Comparison of ENCODE assay signal across 20 cellular contexts in the genomic region with DNA sequence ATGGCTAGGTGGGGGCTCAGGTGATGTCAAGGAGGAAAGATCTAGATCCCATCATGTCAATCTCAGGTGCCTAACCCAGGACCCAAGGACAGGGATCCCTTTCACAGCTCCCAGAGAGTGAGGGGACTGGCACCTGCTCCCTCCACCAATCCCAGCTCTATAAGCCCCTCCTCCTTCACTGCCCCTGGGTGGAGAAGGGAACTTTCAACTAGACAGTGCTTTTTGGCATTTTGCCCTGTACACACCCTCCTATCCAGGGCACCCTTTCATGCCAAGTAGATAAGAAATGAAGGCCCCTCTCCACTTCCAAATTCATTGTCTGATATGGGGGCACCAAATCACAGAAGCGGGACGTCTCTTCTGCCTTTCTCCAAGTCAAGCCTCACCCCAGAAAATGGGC.
"Had no signal": no experiment of that assay in that cellular context is flagged by ENCODE, and none has a peak within 500 bp of the region (broad histone marks: within the 10 kb centered on the region; RNA-seq: fewer than 3 reads in every experiment).

No MANE protein-coding gene starts in this region.

- H3K36me3 Mint-ChIP-seq: activated naive CD8-positive, alpha-beta T cell treated with anti-CD3 and anti-CD28 coated beads for 36 hours had no signal

- DNase-seq: activated CD4-positive, alpha-beta T cell treated with anti-CD3 and anti-CD28 coated beads for 4 hours; activated CD4-positive, alpha-beta T cell treated with anti-CD3 and anti-CD28 coated beads, Interleukin-2, amount 50 U/mL, for 48 hours; activated CD4-positive, CD25-positive, alpha-beta regulatory T cell; activated CD8-positive, alpha-beta memory T cell treated with anti-CD3 and anti-CD28 coated beads, Interleukin-2, amount 50 U/mL, for 48 hours; activated naive CD4-positive, alpha-beta T cell treated with Interleukin-2 at 50 U/mL for 16 hours; activated naive CD8-positive, alpha-beta T cell treated with anti-CD3 and anti-CD28 coated beads for 36 hours; activated T-cell treated with anti-CD3 and anti-CD28 coated beads, Interleukin-2, amount 50 U/mL, for 4 hours; amygdala; foreskin fibroblast; immature natural killer cell; left lung; naive B cell; nucleus accumbens; retina; spleen; stimulated activated CD4-positive, alpha-beta T cell treated with anti-CD3 and anti-CD28 coated beads, Interleukin-4, amount 100 ng/mL, for 1 hour; stimulated activated naive CD4-positive, alpha-beta T cell; testis; trophoblast cell; uterus had no signal

- H3K9me3 Mint-ChIP-seq: activated naive CD8-positive, alpha-beta T cell treated with anti-CD3 and anti-CD28 coated beads for 36 hours; activated T-cell treated with anti-CD3 and anti-CD28 coated beads, Interleukin-2, amount 50 U/mL, for 4 hours; immature natural killer cell; naive B cell had no signal

- H3K27me3 Mint-ChIP-seq: activated naive CD8-positive, alpha-beta T cell treated with anti-CD3 and anti-CD28 coated beads for 36 hours had no signal

- H3K27ac Mint-ChIP-seq: activated naive CD8-positive, alpha-beta T cell treated with anti-CD3 and anti-CD28 coated beads for 36 hours; immature natural killer cell had no signal

- H3K4me3 Mint-ChIP-seq: activated naive CD8-positive, alpha-beta T cell treated with anti-CD3 and anti-CD28 coated beads for 36 hours; activated T-cell treated with anti-CD3 and anti-CD28 coated beads, Interleukin-2, amount 50 U/mL, for 4 hours; immature natural killer cell had no signal
